Comparison of ENCODE assay signal across 9 cellular contexts in genomic region chr1:48203287-48203900, GRCh38. TPM values are rescaled to one million over a fixed set of nuclear protein-coding genes. Genes with fewer than 3 reads are reported as not detected.
DNase-seq lines count a peak whose midpoint lies in the region; ATAC-seq, FAIRE-seq and TF ChIP-seq lines count a peak whose summit lies in the region.
"Had no signal": no experiment of that assay in that cellular context is flagged by ENCODE, and none has a peak within 500 bp of the region (broad histone marks: within the 10 kb centered on the region; RNA-seq: fewer than 3 reads in every experiment).

No MANE protein-coding gene starts in this region.

- DNase-seq in Caki2 (ENCODE audit: low read depth) = peak; percentile 23
- DNase-seq in NB4 (ENCODE audit: low read depth) = peak; percentile 22
- DNase-seq in K562 (ENCODE audit: extremely low read depth in 1 of 4, low spot score in 3 of 4) = peak; percentile 48 to 75 (median 64)
- DNase-seq in lung (ENCODE audit: low spot score) = no peak
- DNase-seq in activated CD8-positive, alpha-beta memory T cell treated with anti-CD3 and anti-CD28 coated beads, Interleukin-2, amount 50 U/mL, for 4 hours = no peak
- DNase-seq in GDM1 (lab: John Stamatoyannopoulos, UW) = no peak
- DNase-seq in OCI-M2 (lab: John Stamatoyannopoulos, UW; ENCODE audit: unreplicated experiment) = no peak

- no peak overlapping the region for H3K4me2 ChIP-seq in K562 (ENCODE audit: insufficient read depth, low read length)

- no peak overlapping the region for H3K4me3 ChIP-seq in NB4 (ENCODE audit: low read depth, low read length)
- H3K4me3 ChIP-seq in K562 = no peak overlapping the region
- no peak overlapping the region for H3K4me3 ChIP-seq in lung

- BruUV-seq in K562 (replicated peaks; lab: Mats Ljungman, UMichigan) = no TSS peak

- H3K9me3 ChIP-seq in K562 (replicated peaks; ENCODE audit: control insufficient read depth, insufficient read depth, low read depth, low read length) (no peaks in the 10 kb centered on the region), lung (ENCODE audit: control insufficient read depth in 2 of 2, insufficient read depth in 1 of 2, low read length in 1 of 2) (no peaks in the 10 kb centered on the region)

- intact Hi-C loops in K562 (cut with micrococcal nuclease) = loop anchor here (2.0 to 10.0 kb wide), 2 partner anchors 291 to 465 kb away; no protein-coding TSS in a partner anchor

- TF ChIP-seq CTCF in NB4 (IDR thresholded peaks at IDR 0.05; ENCODE audit: low read depth, low read length) = peak; percentile 51
- peak; percentile 58 to 63 (median 61) for TF ChIP-seq CTCF in K562 (IDR thresholded peaks at IDR 0.05 in 2 of 3, conservative IDR thresholded peaks at IDR 0.05 in 1 of 3; ENCODE audit: insufficient read depth in 2 of 3, low read depth in 1 of 3, low read length in 3 of 3)
- peak; percentile 17 for TF ChIP-seq CTCF in lung (IDR thresholded peaks at IDR 0.05; ENCODE audit: control extremely low read depth, extremely low read depth)

- no peak for TF ChIP-seq POLR2A in NB4 (IDR thresholded peaks at IDR 0.05; ENCODE audit: extremely low read depth, insufficient read length)
- TF ChIP-seq POLR2A in K562 (conservative IDR thresholded peaks at IDR 0.05) = no peak

- H3K36me3 ChIP-seq in K562 (ENCODE audit: control insufficient read depth, insufficient read depth, low read length) = no peaks in the 10 kb centered on the region
- H3K36me3 ChIP-seq in lung (ENCODE audit: control insufficient read depth in 2 of 2, insufficient read depth in 2 of 2, low read length in 2 of 2) = no peaks in the 10 kb centered on the region

- WGBS in K562 (ENCODE audit: insufficient coverage, low coverage, missing lambda C conversion rate) = 28% methylated on average over 3 of the region's 3 CpGs
- WGBS in lung, 2 donors = 76 to 79% methylated on average over 3 of the region's 3 CpGs

- no peak for TF ChIP-seq EP300 in K562 (IDR thresholded peaks at IDR 0.05; ENCODE audit: low read length)

- H3K27ac ChIP-seq in K562 (ENCODE audit: extremely low read depth, low read depth, low read length) = no peak overlapping the region
- H3K27ac ChIP-seq in lung (ENCODE audit: low read depth in 1 of 2, low read length in 1 of 2) = no peak overlapping the region

- ATAC-seq in GM19395 (IDR thresholded peaks at IDR 0.05; ENCODE audit: unreplicated experiment) (peak; percentile 66), K562 (peak; percentile 83), lung (ENCODE audit: insufficient read depth, low FRiP score) (no peak)

- H3K4me1 ChIP-seq in K562 (replicated peaks in 1 of 2; ENCODE audit: control insufficient read depth in 2 of 2, insufficient read depth in 2 of 2, low read length in 2 of 2) = no peaks in the 10 kb centered on the region
- no peaks in the 10 kb centered on the region for H3K4me1 ChIP-seq in lung (ENCODE audit: control insufficient read depth in 2 of 2, insufficient read depth in 2 of 2, low read length in 2 of 2)

- POLR2A ChIA-PET in K562 (lab: Yijun Ruan, JAX) = interaction anchor here (0.6 to 0.7 kb wide), 3 partner anchors 308 to 727 kb away, joined by 3 read pairs; no protein-coding TSS in a partner anchor

- H3K79me2 ChIP-seq in K562 (ENCODE audit: control insufficient read depth, insufficient read depth, low read length) = no peaks in the 10 kb centered on the region

- H4K20me1 ChIP-seq in K562 (replicated peaks; ENCODE audit: control insufficient read depth, insufficient read depth, low read length) = no peaks in the 10 kb centered on the region

- no peak overlapping the region for H2AFZ ChIP-seq in K562 (ENCODE audit: low read depth, low read length)

- no peak overlapping the region for H3K9ac ChIP-seq in K562 (ENCODE audit: insufficient read depth in 1 of 2, low read depth in 2 of 2, low read length in 2 of 2)

- TF ChIP-seq RAD21 in K562 (CRISPR knock-in tag; conservative IDR thresholded peaks at IDR 0.05 in 1 of 2, IDR thresholded peaks at IDR 0.05 in 1 of 2) = peak in 1 of 2 experiments; percentile 52; a peak in 2 of 4 replicates

- in situ Hi-C loops in Caki2 (cut with HindIII; ENCODE audit: low pct_unique_long_range_greater_than_20kb, low sequenced_read_pairs) = no loop called here
- in situ Hi-C loops in K562 (cut with MboI) = loop anchor here (5.0 to 25.0 kb wide), 2 partner anchors 96 to 441 kb away; no protein-coding TSS in a partner anchor

- H3K9me1 ChIP-seq in K562 (ENCODE audit: control insufficient read depth, insufficient read depth, low read length) = no peaks in the 10 kb centered on the region

- FAIRE-seq in K562 (lab: Jason Lieb, UNC) = peak; percentile 70
- FAIRE-seq: islet of Langerhans had no signal

- H3K27me3 ChIP-seq in K562 (ENCODE audit: control insufficient read depth in 2 of 2, insufficient read depth in 2 of 2, low read length in 2 of 2) (no peaks in the 10 kb centered on the region), lung (ENCODE audit: control insufficient read depth, insufficient read depth) (no peaks in the 10 kb centered on the region)

- CTCF ChIA-PET in K562 (lab: Yijun Ruan, JAX; ENCODE audit: low intra/inter-chr PET ratio) = interaction anchor here (0.7 to 4.2 kb wide), 5 partner anchors 94 to 465 kb away, joined by 3 to 65 read pairs (median 9); no protein-coding TSS in a partner anchor

TF ChIP-seq in K562, 482 proteins besides CTCF, POLR2A, EP300 and RAD21:
- TF ChIP-seq MAFK (IDR thresholded peaks at IDR 0.05; ENCODE audit: low read length) (no peak), SMC3 (conservative IDR thresholded peaks at IDR 0.05; ENCODE audit: insufficient read depth, low read depth, low read length) (peak; percentile 43; the same call in 1 of the 2 replicates)

RNA-seq across cellular contexts. Expression of gene SLC5A9, which starts 19.1 kb away (rescaled TPM):
- 1.2 TPM in 1 of 2 replicates, not detected in the other for total RNA-seq in Caki2 (2014; rRNA removed; shearing (Covaris generic); ENCODE audit: low replicate concordance)
- total RNA-seq in K562 (2011; cell fraction: chromatin; rRNA removed; ENCODE audit: low replicate concordance) = not detected in 2 replicates
- total RNA-seq in K562 (2011; cell fraction: nucleolus; rRNA removed) = not detected in 2 replicates
- not detected in 2 replicates for total RNA-seq in K562 (2011; cell fraction: nucleoplasm; rRNA removed)
- total RNA-seq in K562 (2014; rRNA removed) (not detected in 2 replicates), K562 (2014; rRNA removed; fragmentation: Illumina TruSeq; extraction: Trizol) (not detected in 2 replicates), K562 (2015; rRNA removed; fragmentation: Illumina TruSeq; extraction: Trizol) (not detected in 2 replicates), K562 (2021) (not detected in 2 replicates), lung (10 to 100 TPM in 1 of 2 donors, 1 to 10 TPM in 1; 1.4 to 20.3 TPM)
- polyA plus RNA-seq in K562 (2011; rRNA removed) (not detected in 2 replicates), K562 (2014; fragmentation: Illumina TruSeq; extraction: Trizol) (not detected in 2 replicates), K562 (2014; fragmentation: Nextera tagmentation; extraction: Ambion mirVana) (not detected), K562 (2014; rRNA removed) (not detected in 2 replicates), lung (1 to 10 TPM; 2.4 to 3.6 TPM)
- not detected in 2 replicates for polyA plus RNA-seq in K562 (2011; cell fraction: cytosol; rRNA removed)
- 0.04 TPM in 1 of 2 replicates, not detected in the other for polyA plus RNA-seq in K562 (2011; cell fraction: nucleus; rRNA removed)
- not detected in 2 replicates for polyA plus RNA-seq in K562 (2012)
- polyA minus RNA-seq in K562 (2011; rRNA and poly(A)+ RNA removed) = not detected in 2 replicates
- not detected in 2 replicates for polyA minus RNA-seq in K562 (2011; cell fraction: cytosol; rRNA and poly(A)+ RNA removed)
- polyA minus RNA-seq in K562 (2011; cell fraction: nucleus; rRNA and poly(A)+ RNA removed) = not detected in 2 replicates

Comparison
In these comparisons a context has a peak if more than half of its experiments do, and no peak if none do; other contexts are left out.
1. DNase-seq: peak in Caki2 (single experiment), NB4 (single experiment) and K562 (4 of 4); none in lung (single experiment), activated CD8-positive, alpha-beta memory T cell treated with anti-CD3 and anti-CD28 coated beads, Interleukin-2, amount 50 U/mL, for 4 hours (single experiment), GDM1 (single experiment) and OCI-M2 (single experiment).
2. Peak in every context shown above with its lines, with median percentiles within 50 percentile points of each other: CTCF ChIP-seq.